In the genomic region with DNA sequence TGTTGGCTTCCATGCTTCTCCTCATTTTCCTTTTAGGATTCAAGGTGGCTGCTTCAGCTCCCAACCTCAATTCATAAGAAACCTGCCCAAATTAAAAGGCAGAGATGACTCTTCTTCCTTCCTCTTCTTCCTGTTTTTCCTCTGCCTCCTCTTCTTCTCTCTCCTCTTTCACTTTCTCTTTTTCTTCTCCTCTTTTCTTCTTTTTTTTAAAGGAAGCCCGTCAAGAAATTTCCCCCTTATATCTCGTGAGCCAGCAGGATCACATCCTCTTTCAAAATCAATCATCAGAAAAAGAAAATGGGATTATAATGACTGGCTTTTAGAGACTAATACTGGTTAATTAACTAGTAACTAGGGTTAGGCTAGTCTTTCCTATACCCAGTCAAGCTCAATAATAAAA, we compare ENCODE assay signal across 16 cellular contexts.
A peak's percentile ranks its signal among the peaks of the same experiment; 100 is the strongest.
DNase-seq lines count a peak whose midpoint lies in the region; ATAC-seq and FAIRE-seq lines count a peak whose summit lies in the region.
"Had no signal": no experiment of that assay in that cellular context is flagged by ENCODE, and none has a peak within 500 bp of the region (broad histone marks: within the 10 kb centered on the region; RNA-seq: fewer than 3 reads in every experiment).

No MANE protein-coding gene starts in this region.

- no peaks in the 10 kb centered on the region for H3K36me3 Mint-ChIP-seq in activated T-cell treated with anti-CD3 and anti-CD28 coated beads, Interleukin-2, amount 50 U/mL, for 24 hours (ENCODE audit: low read depth)
- H3K36me3 Mint-ChIP-seq in T-helper 17 cell (ENCODE audit: low read depth), result no peaks in the 10 kb centered on the region
- peaks cover 0 to 4% (median 2%) of the 10 kb centered on the region in 3 donors for H3K36me3 Mint-ChIP-seq in naive thymus-derived CD8-positive, alpha-beta T cell
- H3K36me3 Mint-ChIP-seq: IgD-negative memory B cell had no signal

- H3K9me3 Mint-ChIP-seq in activated T-cell treated with anti-CD3 and anti-CD28 coated beads, Interleukin-2, amount 50 U/mL, for 24 hours, result no peaks in the 10 kb centered on the region
- H3K9me3 Mint-ChIP-seq in naive thymus-derived CD8-positive, alpha-beta T cell, result no peaks in the 10 kb centered on the region
- H3K9me3 Mint-ChIP-seq: IgD-negative memory B cell had no signal

- peak overlapping the region; percentile 45 for H3K27ac Mint-ChIP-seq in activated T-cell treated with anti-CD3 and anti-CD28 coated beads, Interleukin-2, amount 50 U/mL, for 24 hours
- H3K27ac Mint-ChIP-seq in T-helper 17 cell, result peak overlapping the region; percentile 87
- H3K27ac Mint-ChIP-seq in naive thymus-derived CD8-positive, alpha-beta T cell, result peak overlapping the region in 8 of 10 donors; percentile 11 to 91 (median 74)

- H3K27me3 Mint-ChIP-seq in activated T-cell treated with anti-CD3 and anti-CD28 coated beads, Interleukin-2, amount 50 U/mL, for 24 hours, result no peaks in the 10 kb centered on the region
- H3K27me3 Mint-ChIP-seq in T-helper 17 cell, result no peaks in the 10 kb centered on the region
- no peaks in the 10 kb centered on the region for H3K27me3 Mint-ChIP-seq in naive thymus-derived CD8-positive, alpha-beta T cell
- H3K27me3 Mint-ChIP-seq: IgD-negative memory B cell had no signal

- peaks cover 7% of the 10 kb centered on the region for H3K4me1 Mint-ChIP-seq in activated T-cell treated with anti-CD3 and anti-CD28 coated beads, Interleukin-2, amount 50 U/mL, for 24 hours (ENCODE audit: low read depth)
- H3K4me1 Mint-ChIP-seq in T-helper 17 cell, result peaks cover 9% of the 10 kb centered on the region
- peaks cover 4 to 7% (median 6%) of the 10 kb centered on the region in 4 donors for H3K4me1 Mint-ChIP-seq in naive thymus-derived CD8-positive, alpha-beta T cell

- no peak for DNase-seq in activated T-cell treated with anti-CD3 and anti-CD28 coated beads, Interleukin-2, amount 50 U/mL, for 24 hours
- DNase-seq in activated T-cell treated with anti-CD3 and anti-CD28 coated beads, Interleukin-2, amount 50 U/mL, for 1 hour, result no peak
- DNase-seq in GM18507 (ENCODE audit: extremely low spot score, insufficient read length, low read depth), result no peak
- no peak for DNase-seq in T-helper 17 cell
- no peak for DNase-seq in naive thymus-derived CD8-positive, alpha-beta T cell
- no peak for DNase-seq in NCI-H1092 treated with DMSO at 0.1 percent for 48 hours (lab: John Stamatoyannopoulos, UW)
- DNase-seq in NCI-H1694 (lab: John Stamatoyannopoulos, UW), result no peak
- DNase-seq: activated CD4-positive, alpha-beta T cell treated with anti-CD3 and anti-CD28 coated beads, Interleukin-2, amount 50 U/mL, for 1 hour; DMS53; islet precursor cell; NCI-H146; NCI-H510A; nucleus accumbens had no signal

- no peaks in the 10 kb centered on the region for H3K9me3 ChIP-seq in T-helper 17 cell (ENCODE audit: control insufficient read depth, low read length, poor library complexity, severe bottlenecking)

- POLR2A ChIA-PET in naive thymus-derived CD8-positive, alpha-beta T cell (lab: Charles Lee), result no interaction called here

- H3K4me3 Mint-ChIP-seq in activated T-cell treated with anti-CD3 and anti-CD28 coated beads, Interleukin-2, amount 50 U/mL, for 24 hours, result no peak overlapping the region
- peak overlapping the region; percentile 52 for H3K4me3 Mint-ChIP-seq in T-helper 17 cell
- peak overlapping the region in 9 of 10 donors; percentile 16 to 71 (median 62) for H3K4me3 Mint-ChIP-seq in naive thymus-derived CD8-positive, alpha-beta T cell

- ATAC-seq in T-helper 17 cell (no peak), GM18870 (IDR thresholded peaks at IDR 0.05; ENCODE audit: unreplicated experiment) (no peak)
- no peak for ATAC-seq in naive thymus-derived CD8-positive, alpha-beta T cell
- ATAC-seq: HCT116 had no signal

- peak; percentile 61 for FAIRE-seq in GM18507 (lab: Jason Lieb, UNC)
